In genomic region chr14:26833777-26834176, GRCh38 we compare ENCODE assay signal across 23 cellular contexts.
"Had no signal": no experiment of that assay in that cellular context is flagged by ENCODE, and none has a peak within 500 bp of the region (broad histone marks: within the 10 kb centered on the region; RNA-seq: fewer than 3 reads in every experiment).

No MANE protein-coding gene starts in this region.

- H3K9me3 ChIP-seq: esophagus muscularis mucosa, mucosa of descending colon, neutrophil, pancreas, right lobe of liver, suprapubic skin, transverse colon, upper lobe of right lung, uterus had no signal

- ATAC-seq: left lobe of liver; mucosa of descending colon; natural killer cell treated with Interleukin-12 subunit alpha and Interleukin-12 subunit beta and Interleukin-15 and Interleukin-18, amount 100 ng/mL, for 72 hours; right lobe of liver; stimulated activated naive CD8-positive, alpha-beta T cell treated with anti-CD3 and anti-CD28 coated beads, Interleukin-15, amount 100 ng/mL, for 72 hours; upper lobe of right lung had no signal

- H3K27ac ChIP-seq: esophagus muscularis mucosa, neutrophil, pancreas, right lobe of liver, suprapubic skin, transverse colon, upper lobe of right lung, uterus had no signal

- H3K36me3 ChIP-seq: esophagus muscularis mucosa, neutrophil, pancreas, right lobe of liver, suprapubic skin, transverse colon, upper lobe of right lung, uterus had no signal

- DNase-seq: effector CD8-positive, alpha-beta T cell; endodermal cell; hypothalamus; immature natural killer cell; mucosa of descending colon; naive B cell; pancreas; right lobe of liver; small intestine; stimulated activated CD4-positive, alpha-beta T cell treated with anti-CD3 and anti-CD28 coated beads, Interleukin-15, amount 100 ng/mL, for 24 hours; stimulated activated CD4-positive, alpha-beta T cell treated with anti-CD3 and anti-CD28 coated beads, Interleukin-4, amount 100 ng/mL, for 1 hour; stimulated activated CD8-positive, alpha-beta memory T cell treated with anti-CD3 and anti-CD28 coated beads, Interleukin-4, amount 100 ng/mL, for 48 hours; stimulated activated naive CD4-positive, alpha-beta T cell; stimulated activated naive CD8-positive, alpha-beta T cell treated with anti-CD3 and anti-CD28 coated beads, Interleukin-15, amount 100 ng/mL, for 72 hours; transverse colon; upper lobe of right lung; uterus had no signal

- H3K4me3 ChIP-seq: esophagus muscularis mucosa, lung, mucosa of descending colon, pancreas, right lobe of liver, suprapubic skin, transverse colon, upper lobe of right lung, uterus had no signal

- H3K27me3 ChIP-seq: esophagus muscularis mucosa, neutrophil, pancreas, right lobe of liver, suprapubic skin, transverse colon, upper lobe of right lung, uterus had no signal

- H3K4me1 ChIP-seq: esophagus muscularis mucosa, pancreas, right lobe of liver, suprapubic skin, upper lobe of right lung, uterus had no signal
